ENCODE assay signal across 16 cellular contexts in the genomic region with DNA sequence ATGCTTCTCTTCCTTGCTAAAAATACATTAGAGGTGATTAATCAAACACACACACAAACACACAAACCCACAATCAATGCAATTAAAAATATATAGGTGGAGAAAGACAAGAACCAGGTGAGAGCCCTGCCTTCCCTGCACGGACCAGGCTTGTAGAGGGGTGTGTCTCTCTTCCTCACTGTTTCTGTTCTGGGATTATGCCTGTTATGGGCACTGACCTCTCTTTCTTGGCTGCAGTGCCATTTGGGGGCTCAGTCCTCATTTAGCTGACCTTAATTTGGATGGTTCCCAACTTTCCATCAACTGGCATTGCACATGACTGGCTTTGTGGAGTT.
DNase-seq lines count a peak whose midpoint lies in the region.
"Had no signal": no experiment of that assay in that cellular context is flagged by ENCODE, and none has a peak within 500 bp of the region (broad histone marks: within the 10 kb centered on the region; RNA-seq: fewer than 3 reads in every experiment).

No MANE protein-coding gene starts in this region.

- peak overlapping the region in 1 of 3 donors; percentile 47 for H3K9ac ChIP-seq in skeletal muscle tissue (ENCODE audit: low read depth in 1 of 3, low read length in 3 of 3)

- peak overlapping the region; percentile 32 for H3K27ac ChIP-seq in skeletal muscle tissue (ENCODE audit: low read depth, low read length)

- peaks cover 0 to 6% (median 3%) of the 10 kb centered on the region in 3 donors for H3K36me3 Mint-ChIP-seq in immature natural killer cell

- H3K9me3 ChIP-seq in skeletal muscle tissue (ENCODE audit: control insufficient read depth in 3 of 3, low read length in 3 of 3) = no peaks in the 10 kb centered on the region
- H3K9me3 ChIP-seq: upper lobe of right lung had no signal

- peak overlapping the region in 4 of 5 donors; percentile 14 to 73 (median 68) for H3K4me3 Mint-ChIP-seq in immature natural killer cell

- DNase-seq in activated CD8-positive, alpha-beta memory T cell treated with anti-CD3 and anti-CD28 coated beads, Interleukin-2, amount 50 U/mL, for 48 hours = peak; percentile 15
- no peak for DNase-seq in activated CD8-positive, alpha-beta memory T cell treated with anti-CD3 and anti-CD28 coated beads, Interleukin-2, amount 50 U/mL, for 4 hours
- peak; percentile 8 for DNase-seq in NCI-H2081 treated with DMSO at 0.1 percent for 48 hours (lab: John Stamatoyannopoulos, UW)
- no peak for DNase-seq in immature natural killer cell
- DNase-seq in iPS-NIHi11 (ENCODE audit: low spot score) = no peak
- DNase-seq in NCI-H510A treated with DMSO at 0.1 percent for 48 hours (lab: John Stamatoyannopoulos, UW) = no peak
- DNase-seq in islet precursor cell = no peak
- DNase-seq: activated CD4-positive, alpha-beta T cell treated with anti-CD3 and anti-CD28 coated beads, Interleukin-2, amount 50 U/mL, for 4 hours; activated gamma-delta T cell treated with Interleukin-2 at 50 U/mL for 16 hours; effector memory CD8-positive, alpha-beta T cell; NCI-H526 treated with DMSO at 0.1 percent for 48 hours; OCI-M1; stimulated activated CD8-positive, alpha-beta memory T cell treated with anti-CD3 and anti-CD28 coated beads, Interleukin-4, amount 100 ng/mL, for 48 hours; upper lobe of right lung had no signal

- peaks cover 17 to 39% (median 33%) of the 10 kb centered on the region in 3 donors for H3K4me1 ChIP-seq in skeletal muscle tissue (ENCODE audit: control insufficient read depth in 3 of 3, insufficient read depth in 3 of 3, low read length in 3 of 3)

- H3K27me3 Mint-ChIP-seq in immature natural killer cell (ENCODE audit: low read depth in 3 of 3) = peaks cover 23 to 31% (median 29%) of the 10 kb centered on the region in 3 donors

- H3K4me1 Mint-ChIP-seq in immature natural killer cell = peaks cover 54 to 56% of the 10 kb centered on the region in 2 donors

- H3K4me3 ChIP-seq in skeletal muscle tissue (ENCODE audit: low read length in 3 of 3) = peak overlapping the region; percentile 8 to 44 (median 25)
- H3K4me3 ChIP-seq: lung, upper lobe of right lung had no signal

- peak overlapping the region in 2 of 6 donors; percentile 31 to 43 for H3K27ac Mint-ChIP-seq in immature natural killer cell
- H3K27ac Mint-ChIP-seq: effector memory CD8-positive, alpha-beta T cell had no signal

- H3K36me3 ChIP-seq in skeletal muscle tissue (ENCODE audit: control insufficient read depth in 3 of 3, insufficient read depth in 3 of 3, low read length in 3 of 3) = no peaks in the 10 kb centered on the region
- H3K36me3 ChIP-seq: upper lobe of right lung had no signal

- peaks cover 0 to 3% (median 0%) of the 10 kb centered on the region in 6 donors for H3K9me3 Mint-ChIP-seq in immature natural killer cell
- H3K9me3 Mint-ChIP-seq: effector memory CD8-positive, alpha-beta T cell had no signal

- H3K27me3 ChIP-seq in skeletal muscle tissue (ENCODE audit: control insufficient read depth in 3 of 3, insufficient read depth in 3 of 3, low read length in 3 of 3) = no peaks in the 10 kb centered on the region
- H3K27me3 ChIP-seq: upper lobe of right lung had no signal

Comparison
In these comparisons a context has a peak if more than half of its experiments do, and no peak if none do; other contexts are left out.
1. DNase-seq: peak in activated CD8-positive, alpha-beta memory T cell treated with anti-CD3 and anti-CD28 coated beads, Interleukin-2, amount 50 U/mL, for 48 hours (single experiment) and NCI-H2081 treated with DMSO at 0.1 percent for 48 hours (single experiment); none in activated CD8-positive, alpha-beta memory T cell treated with anti-CD3 and anti-CD28 coated beads, Interleukin-2, amount 50 U/mL, for 4 hours (single experiment), immature natural killer cell (0 of 3), iPS-NIHi11 (single experiment), NCI-H510A treated with DMSO at 0.1 percent for 48 hours (single experiment) and islet precursor cell (single experiment).